ENCODE assay signal across 28 cellular contexts in genomic region chr12:3071710-3072109, GRCh38. TPM values are rescaled to one million over a fixed set of nuclear protein-coding genes. Genes with fewer than 3 reads are reported as not detected.
"Had no signal": no experiment of that assay in that cellular context is flagged by ENCODE, and none has a peak within 500 bp of the region (broad histone marks: within the 10 kb centered on the region; RNA-seq: fewer than 3 reads in every experiment).

No MANE protein-coding gene starts in this region.

- H3K4me2 ChIP-seq: smooth muscle cell had no signal

- H3K27ac ChIP-seq: left lung, lower lobe of right lung, neutrophil, parathyroid adenoma, stomach, testis, thyroid gland, uterus had no signal

- H3K36me3 Mint-ChIP-seq: immature natural killer cell; naive thymus-derived CD8-positive, alpha-beta T cell; stimulated activated naive B cell treated with anti-CD40 and anti-IgM and Interleukin-4, amounts not matched to agents 10 μg/mL and 1 μg/mL and 100 μg/mL, for 72 hours; type B pancreatic cell had no signal

- H3K9me3 ChIP-seq: left lung, lower lobe of right lung, neutrophil, prostate gland, stomach, testis, thyroid gland, uterus had no signal

- H3K27ac Mint-ChIP-seq: immature natural killer cell; naive thymus-derived CD8-positive, alpha-beta T cell; stimulated activated naive B cell treated with anti-CD40 and anti-IgM and Interleukin-4, amounts not matched to agents 10 μg/mL and 1 μg/mL and 100 μg/mL, for 72 hours; type B pancreatic cell had no signal

- H3K4me3 Mint-ChIP-seq: immature natural killer cell; naive thymus-derived CD8-positive, alpha-beta T cell; nephron; neural crest cell; stimulated activated naive B cell treated with anti-CD40 and anti-IgM and Interleukin-4, amounts not matched to agents 10 μg/mL and 1 μg/mL and 100 μg/mL, for 72 hours; type B pancreatic cell had no signal

- H3K9me3 Mint-ChIP-seq: immature natural killer cell; naive thymus-derived CD8-positive, alpha-beta T cell; nephron; neural crest cell; stimulated activated naive B cell treated with anti-CD40 and anti-IgM and Interleukin-4, amounts not matched to agents 10 μg/mL and 1 μg/mL and 100 μg/mL, for 72 hours; type B pancreatic cell had no signal

- ATAC-seq: left colon; left lung; lower lobe of right lung; naive thymus-derived CD8-positive, alpha-beta T cell; stimulated activated naive B cell treated with anti-CD40 and anti-IgM and Interleukin-4, amounts not matched to agents 10 μg/mL and 1 μg/mL and 100 μg/mL, for 72 hours; stimulated activated naive CD8-positive, alpha-beta T cell treated with anti-CD3 and anti-CD28 coated beads, Interleukin-15, Interleukin-2, amounts not matched to agents 100 U/mL and 50 U/mL, for 24 hours had no signal

- H3K4me1 ChIP-seq: uterus had no signal

- H3K36me3 ChIP-seq: left lung, lower lobe of right lung, neutrophil, prostate gland, stomach, thyroid gland, uterus had no signal

- H3K27me3 ChIP-seq: testis, thyroid gland, uterus had no signal

- H2AFZ ChIP-seq: parathyroid adenoma had no signal

- DNase-seq: hypothalamus; immature natural killer cell; kidney; left colon; left lung; lower lobe of right lung; mammary epithelial cell; mesenchymal stem cell; naive thymus-derived CD8-positive, alpha-beta T cell; occipital lobe; retina; stimulated activated CD4-positive, alpha-beta T cell treated with anti-CD3 and anti-CD28 coated beads, Interleukin-1b, Interleukin-23, amount 100 ng/mL, for 48 hours; stimulated activated CD4-positive, alpha-beta T cell treated with anti-CD3 and anti-CD28 coated beads, Interleukin-2, amount 100 ng/mL, for 48 hours; stimulated activated CD4-positive, alpha-beta T cell treated with anti-CD3 and anti-CD28 coated beads, Interleukin-4, amount 100 ng/mL, for 4 hours; stimulated activated CD8-positive, alpha-beta memory T cell treated with anti-CD3 and anti-CD28 coated beads, Interleukin-4, amount 100 ng/mL, for 48 hours; stimulated activated naive B cell treated with anti-CD40 and anti-IgM and Interleukin-4, amounts not matched to agents 10 μg/mL and 1 μg/mL and 100 μg/mL, for 72 hours; stimulated activated naive CD8-positive, alpha-beta T cell treated with anti-CD3 and anti-CD28 coated beads, Interleukin-15, Interleukin-2, amounts not matched to agents 100 U/mL and 50 U/mL, for 24 hours; stomach; testis; thyroid gland; uterus had no signal

- H3K4me3 ChIP-seq: left lung, lower lobe of right lung, prostate gland, smooth muscle cell, stomach, testis, thyroid gland, uterus had no signal

RNA-seq across cellular contexts. Expression of gene TSPAN9, which starts 5.5 kb away (rescaled TPM):
- polyA plus RNA-seq: naive thymus-derived CD8-positive, alpha-beta T cell had no signal
